23 cellular contexts compared by ENCODE assay signal in the genomic region with DNA sequence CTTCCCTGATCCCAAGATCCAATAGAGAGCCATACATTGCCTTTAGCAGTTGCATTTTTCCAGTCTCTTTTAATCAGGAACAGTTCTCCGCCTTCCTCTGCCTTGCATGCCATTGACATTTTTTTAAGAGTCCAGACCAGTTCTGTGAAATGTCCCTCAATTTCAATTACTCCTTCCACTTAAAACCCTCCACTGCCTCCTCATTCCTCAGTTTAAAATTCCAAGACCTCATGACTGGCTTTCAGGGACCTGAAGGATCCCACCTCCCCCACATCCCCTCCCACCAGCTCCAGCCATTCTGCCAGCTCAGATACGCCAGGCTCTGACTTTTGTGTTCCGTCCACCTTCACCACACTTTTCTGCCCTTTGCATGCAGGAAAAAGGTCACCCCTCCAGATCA. TPM values are rescaled to one million over a fixed set of nuclear protein-coding genes. Genes with fewer than 3 reads are reported as not detected.
DNase-seq lines count a peak whose midpoint lies in the region; ATAC-seq, FAIRE-seq and TF ChIP-seq lines count a peak whose summit lies in the region.
"Had no signal": no experiment of that assay in that cellular context is flagged by ENCODE, and none has a peak within 500 bp of the region (broad histone marks: within the 10 kb centered on the region; RNA-seq: fewer than 3 reads in every experiment).

No MANE protein-coding gene starts in this region.

- no peak for TF ChIP-seq EP300 in HepG2 (IDR thresholded peaks at IDR 0.05; ENCODE audit: low read depth in 2 of 2, low read length in 2 of 2)
- no peak for TF ChIP-seq EP300 in HepG2 (CRISPR knock-in tag; IDR thresholded peaks at IDR 0.05; ENCODE audit: borderline replicate concordance)
- no peak for TF ChIP-seq EP300 in esophagus muscularis mucosa (IDR thresholded peaks at IDR 0.05)

- no peaks in the 10 kb centered on the region for H3K9me3 ChIP-seq in HepG2 (ENCODE audit: low read length)
- H3K9me3 ChIP-seq in right lobe of liver: no peaks in the 10 kb centered on the region
- H3K9me3 ChIP-seq in esophagus muscularis mucosa: no peaks in the 10 kb centered on the region
- no peaks in the 10 kb centered on the region for H3K9me3 ChIP-seq in neural progenitor cell (ENCODE audit: low read depth)
- H3K9me3 ChIP-seq in uterus: no peaks in the 10 kb centered on the region
- H3K9me3 ChIP-seq in right atrium auricular region: no peaks in the 10 kb centered on the region
- H3K9me3 ChIP-seq: A549, adrenal gland, psoas muscle had no signal

- in situ Hi-C loops in HepG2 (cut with HindIII; ENCODE audit: extremely low pct_ligation_motif_present, low pct_unique_long_range_greater_than_20kb): no loop called here

- H3K9ac ChIP-seq in HepG2 (ENCODE audit: insufficient read depth, low read depth, low read length) (no peak overlapping the region), neural progenitor cell (no peak overlapping the region)

- H3K4me1 Mint-ChIP-seq in neural progenitor cell: peaks cover 34% of the 10 kb centered on the region

- intact Hi-C loops in HepG2 (cut with micrococcal nuclease; ENCODE audit: unreplicated experiment): no loop called here
- intact Hi-C loops in right lobe of liver (cut with DNase I): no loop called here
- intact Hi-C loops in esophagus muscularis mucosa (cut with DNase I): no loop called here
- intact Hi-C loops in uterus (cut with DNase I; ENCODE audit: low total_unique reads): no loop called here

- H3K79me2 ChIP-seq in HepG2 (ENCODE audit: insufficient read depth, low read length) (peaks cover 72% of the 10 kb centered on the region), neural progenitor cell (ENCODE audit: low read depth) (peaks cover 32% of the 10 kb centered on the region)

- CTCF ChIA-PET in HepG2 (lab: Yijun Ruan, JAX; ENCODE audit: low intra/inter-chr PET ratio, low total read pairs): no interaction called here

- DNase-seq in HepG2 (ENCODE audit: low spot score): no peak
- no peak for DNase-seq in right lobe of liver
- no peak for DNase-seq in esophagus muscularis mucosa (ENCODE audit: extremely low spot score)
- peak; percentile 29 for DNase-seq in neural progenitor cell (ENCODE audit: low spot score)
- DNase-seq in uterus: peak; percentile 61 to 62
- no peak for DNase-seq in right atrium auricular region (ENCODE audit: low spot score)
- DNase-seq: adrenal gland; MV-4-11; NCI-H2029 treated with DMSO at 0.1 percent for 48 hours; NCI-H510A treated with DMSO at 0.1 percent for 48 hours; psoas muscle; SHP77; stimulated activated CD4-positive, alpha-beta T cell treated with anti-CD3 and anti-CD28 coated beads, Interleukin-15, amount 100 ng/mL, for 24 hours; stimulated activated naive B cell treated with anti-CD40 and anti-IgM and Interleukin-4, amounts not matched to agents 10 μg/mL and 1 μg/mL and 100 μg/mL, for 72 hours had no signal

- H3K27me3 ChIP-seq in HepG2 (ENCODE audit: control insufficient read depth in 1 of 2, insufficient read depth in 2 of 2, low read length in 2 of 2) (no peaks in the 10 kb centered on the region), right lobe of liver (no peaks in the 10 kb centered on the region), esophagus muscularis mucosa (no peaks in the 10 kb centered on the region), neural progenitor cell (peaks cover 46% of the 10 kb centered on the region), uterus (no peaks in the 10 kb centered on the region), right atrium auricular region (no peaks in the 10 kb centered on the region)
- H3K27me3 ChIP-seq: adrenal gland had no signal

- POLR2A ChIA-PET in HepG2 (lab: Yijun Ruan, JAX): no interaction called here

- TF ChIP-seq POLR2A in HepG2 (IDR thresholded peaks at IDR 0.05; ENCODE audit: insufficient read depth in 1 of 2, low read depth in 2 of 2, low read length in 2 of 2) (no peak), right lobe of liver (IDR thresholded peaks at IDR 0.05) (no peak), esophagus muscularis mucosa (IDR thresholded peaks at IDR 0.05; ENCODE audit: low read depth) (no peak), uterus (IDR thresholded peaks at IDR 0.05) (no peak)

- H2AFZ ChIP-seq in HepG2 (ENCODE audit: low read length) (no peak overlapping the region), neural progenitor cell (replicated peaks) (no peak overlapping the region)

- H3K9me3 Mint-ChIP-seq in neural progenitor cell: peaks cover 12% of the 10 kb centered on the region
- H3K9me3 Mint-ChIP-seq: activated T-helper 2 cell treated with anti-CD3 and anti-CD28 coated beads, Interferon-gamma antibody, Interleukin-2, Interleukin-4, amounts not matched to agents 10 μg/mL and 5 μg/mL and 100 μg/mL, durations not matched to agents 14 hours and 24 hours and 36 hours; stimulated activated naive B cell treated with anti-CD40 and anti-IgM and Interleukin-4, amounts not matched to agents 10 μg/mL and 1 μg/mL and 100 μg/mL, for 72 hours; T-helper 2 cell treated with Interferon-gamma antibody and Interleukin-4, amounts not matched to agents 5 μg/mL and 100 μg/mL, for 36 hours had no signal

- no peak overlapping the region for H3K4me3 ChIP-seq in HepG2 (replicated peaks in 1 of 3; ENCODE audit: insufficient read depth in 1 of 3, low read depth in 2 of 3, low read length in 3 of 3)
- no peak overlapping the region for H3K4me3 ChIP-seq in right lobe of liver
- no peak overlapping the region for H3K4me3 ChIP-seq in esophagus muscularis mucosa
- H3K4me3 ChIP-seq in neural progenitor cell: no peak overlapping the region
- no peak overlapping the region for H3K4me3 ChIP-seq in uterus
- no peak overlapping the region for H3K4me3 ChIP-seq in right atrium auricular region
- H3K4me3 ChIP-seq: A549, adrenal gland, psoas muscle had no signal

- peaks cover 36% of the 10 kb centered on the region for H3F3A ChIP-seq in neural progenitor cell (ENCODE audit: low read depth)

- H3K36me3 ChIP-seq in HepG2 (replicated peaks in 1 of 2; ENCODE audit: control insufficient read depth in 1 of 2, insufficient read depth in 2 of 2, low read length in 2 of 2): peaks cover 0 to 19% of the 10 kb centered on the region in 2 experiments; a peak in 3 of 5 replicates
- H3K36me3 ChIP-seq in right lobe of liver: no peaks in the 10 kb centered on the region
- H3K36me3 ChIP-seq in esophagus muscularis mucosa: peaks cover 0 to 8% (median 2%) of the 10 kb centered on the region in 4 donors
- no peaks in the 10 kb centered on the region for H3K36me3 ChIP-seq in neural progenitor cell
- no peaks in the 10 kb centered on the region for H3K36me3 ChIP-seq in uterus
- H3K36me3 ChIP-seq in right atrium auricular region: no peaks in the 10 kb centered on the region
- H3K36me3 ChIP-seq: adrenal gland had no signal

- H3K4me1 ChIP-seq in HepG2 (ENCODE audit: insufficient read depth, low read length): peaks cover 60% of the 10 kb centered on the region
- H3K4me1 ChIP-seq in right lobe of liver: peaks cover 0 to 21% (median 9%) of the 10 kb centered on the region in 4 donors
- H3K4me1 ChIP-seq in esophagus muscularis mucosa: peaks cover 27 to 89% (median 84%) of the 10 kb centered on the region in 4 donors
- peaks cover 21% of the 10 kb centered on the region for H3K4me1 ChIP-seq in neural progenitor cell
- peaks cover 4 to 18% of the 10 kb centered on the region in 2 donors for H3K4me1 ChIP-seq in uterus
- peaks cover 0 to 36% of the 10 kb centered on the region in 2 donors for H3K4me1 ChIP-seq in right atrium auricular region

- FAIRE-seq in HepG2 (lab: Jason Lieb, UNC): no peak
- FAIRE-seq: A549, GM18507 had no signal

- no peak for TF ChIP-seq CTCF in HepG2 (CRISPR knock-in tag; IDR thresholded peaks at IDR 0.05)
- no peak for TF ChIP-seq CTCF in right lobe of liver (IDR thresholded peaks at IDR 0.05)
- no peak for TF ChIP-seq CTCF in esophagus muscularis mucosa (IDR thresholded peaks at IDR 0.05)
- TF ChIP-seq CTCF in neural progenitor cell (IDR thresholded peaks at IDR 0.05): no peak
- no peak for TF ChIP-seq CTCF in uterus (IDR thresholded peaks at IDR 0.05)
- TF ChIP-seq CTCF in right atrium auricular region (IDR thresholded peaks at IDR 0.05): no peak

- WGBS in HepG2 (ENCODE audit: low lambda C conversion rate): 94% methylated on average over 3 of the region's 3 CpGs
- whole genome bisulfite sequencing in right lobe of liver (ENCODE audit: insufficient coverage, low coverage, low lambda C conversion rate, missing lambda C conversion rate): 91% methylated on average over 3 of the region's 3 CpGs
- 52% methylated on average over 3 of the region's 3 CpGs for WGBS in esophagus muscularis mucosa

- H3K27me3 Mint-ChIP-seq in neural progenitor cell (ENCODE audit: insufficient read depth, low read depth): peaks cover 13% of the 10 kb centered on the region

- peak overlapping the region; percentile 20 for H3K4me3 Mint-ChIP-seq in neural progenitor cell
- H3K4me3 Mint-ChIP-seq: stimulated activated naive B cell treated with anti-CD40 and anti-IgM and Interleukin-4, amounts not matched to agents 10 μg/mL and 1 μg/mL and 100 μg/mL, for 72 hours; T-helper 2 cell treated with Interferon-gamma antibody and Interleukin-4, amounts not matched to agents 5 μg/mL and 100 μg/mL, for 36 hours had no signal

- no peak for ATAC-seq in HepG2
- ATAC-seq in right lobe of liver: no peak
- ATAC-seq in GM21360 (IDR thresholded peaks at IDR 0.05; ENCODE audit: unreplicated experiment): no peak
- no peak for ATAC-seq in HG03571 (IDR thresholded peaks at IDR 0.05; ENCODE audit: unreplicated experiment)
- ATAC-seq: A549; activated CD4-positive, CD25-positive, alpha-beta regulatory T cell treated with anti-CD3 and anti-CD28 coated beads, Interleukin-2, amount 50 U/mL, for 24 hours; left lobe of liver; psoas muscle; stimulated activated naive B cell treated with anti-CD40 and anti-IgM and Interleukin-4, amounts not matched to agents 10 μg/mL and 1 μg/mL and 100 μg/mL, for 72 hours had no signal

- H3K27ac ChIP-seq in HepG2 (ENCODE audit: extremely low read length, insufficient read depth, low read length) (no peak overlapping the region), right lobe of liver (no peak overlapping the region), esophagus muscularis mucosa (replicated peaks in 1 of 4) (peak overlapping the region; percentile 96 to 100 (median 100)), neural progenitor cell (no peak overlapping the region), uterus (peak overlapping the region; percentile 55 to 99), right atrium auricular region (no peak overlapping the region)
- H3K27ac ChIP-seq: A549, adrenal gland, C4-2B, psoas muscle had no signal

- H3K4me2 ChIP-seq in HepG2 (ENCODE audit: low read depth, low read length): no peak overlapping the region
- H3K4me2 ChIP-seq in neural progenitor cell: no peak overlapping the region
- H3K4me2 ChIP-seq: A549 had no signal

- TF ChIP-seq RAD21 in HepG2 (CRISPR knock-in tag; IDR thresholded peaks at IDR 0.05): no peak

- H3K36me3 Mint-ChIP-seq in neural progenitor cell: peaks cover 29% of the 10 kb centered on the region
- H3K36me3 Mint-ChIP-seq: stimulated activated naive B cell treated with anti-CD40 and anti-IgM and Interleukin-4, amounts not matched to agents 10 μg/mL and 1 μg/mL and 100 μg/mL, for 72 hours had no signal

- H3K27ac Mint-ChIP-seq in neural progenitor cell: peak overlapping the region; percentile 21
- H3K27ac Mint-ChIP-seq: activated T-helper 2 cell treated with anti-CD3 and anti-CD28 coated beads, Interferon-gamma antibody, Interleukin-2, Interleukin-4, amounts not matched to agents 10 μg/mL and 5 μg/mL and 100 μg/mL, durations not matched to agents 14 hours and 24 hours and 36 hours; stimulated activated naive B cell treated with anti-CD40 and anti-IgM and Interleukin-4, amounts not matched to agents 10 μg/mL and 1 μg/mL and 100 μg/mL, for 72 hours; T-helper 2 cell treated with Interferon-gamma antibody and Interleukin-4, amounts not matched to agents 5 μg/mL and 100 μg/mL, for 36 hours had no signal

- no TSS peak for BruUV-seq in HepG2 (replicated peaks; lab: Mats Ljungman, UMichigan)

- H4K20me1 ChIP-seq in HepG2 (ENCODE audit: insufficient read depth, low read length) (peaks cover 83% of the 10 kb centered on the region), neural progenitor cell (ENCODE audit: low read depth) (peaks cover 87% of the 10 kb centered on the region)

RNA-seq across cellular contexts. Expression of a gene that starts 8.8 kb away (rescaled TPM):
- total RNA-seq in HepG2 (2016; rRNA removed; fragmentation: Illumina TruSeq; extraction: Trizol) (12.8 and 17.4 TPM in 2 replicates), right lobe of liver (10 to 100 TPM; 27.0 to 36.9 (median 30.5) TPM), esophagus muscularis mucosa (100 to 1,000 TPM; 101 to 277 (median 166) TPM), neural progenitor cell (ENCODE audit: low replicate concordance) (16.1 and 27.2 TPM in 2 replicates), uterus (100 to 1,000 TPM in 1 of 4 donors, 10 to 100 TPM in 3; 28.2 to 179 (median 62.1) TPM), right atrium auricular region (10 to 100 TPM; 32.0 to 53.6 TPM)
- 4.9 and 7.1 TPM in 2 replicates for total RNA-seq in HepG2 (2016; cell fraction: cytosol; rRNA removed; fragmentation: Illumina TruSeq; extraction: Trizol; ENCODE audit: low read depth)
- total RNA-seq in HepG2 (2016; cell fraction: insoluble cytoplasmic fraction; rRNA removed; fragmentation: Illumina TruSeq; extraction: Trizol): 12.8 and 21.5 TPM in 2 replicates
- total RNA-seq in HepG2 (2016; cell fraction: membrane; rRNA removed; fragmentation: Illumina TruSeq; extraction: Trizol): 4.9 and 5.6 TPM in 2 replicates
- total RNA-seq in HepG2 (2016; cell fraction: nucleus; rRNA removed; fragmentation: Illumina TruSeq; extraction: Trizol): 28.3 and 34.0 TPM in 2 replicates
- 10.9 and 11.7 TPM in 2 replicates for polyA plus RNA-seq in HepG2 (2011; rRNA removed)
- polyA plus RNA-seq in HepG2 (2011; cell fraction: cytosol; rRNA removed): 8.6 and 11.8 TPM in 2 replicates
- 65.7 and 102 TPM in 2 replicates for polyA plus RNA-seq in HepG2 (2011; cell fraction: nucleus; rRNA removed)
- polyA plus RNA-seq in HepG2 (2012): 40.6 and 53.7 TPM in 2 replicates
- polyA plus RNA-seq in HepG2 (2016; cell fraction: cytosol; fragmentation: Illumina TruSeq; extraction: Trizol; ENCODE audit: low read depth): 0.71 and 1.3 TPM in 2 replicates
- polyA plus RNA-seq in HepG2 (2016; cell fraction: insoluble cytoplasmic fraction; fragmentation: Illumina TruSeq; extraction: Trizol; ENCODE audit: low read depth): 16.6 and 19.8 TPM in 2 replicates
- polyA plus RNA-seq in HepG2 (2016; cell fraction: membrane; fragmentation: Illumina TruSeq; extraction: Trizol; ENCODE audit: low read depth): 0.82 and 1.2 TPM in 2 replicates
- 58.8 and 59.2 TPM in 2 replicates for polyA plus RNA-seq in HepG2 (2016; cell fraction: nucleus; fragmentation: Illumina TruSeq; extraction: Trizol; ENCODE audit: insufficient read depth, low read depth)
- 11.2 and 51.4 TPM in 2 replicates for polyA minus RNA-seq in HepG2 (2011; rRNA and poly(A)+ RNA removed; ENCODE audit: low replicate concordance)
- 44.7 and 49.3 TPM in 2 replicates for polyA minus RNA-seq in HepG2 (2011; cell fraction: cytosol; rRNA and poly(A)+ RNA removed)
- 49.2 and 54.8 TPM in 2 replicates for polyA minus RNA-seq in HepG2 (2011; cell fraction: nucleus; rRNA and poly(A)+ RNA removed)

Comparison
In these comparisons a context has a peak if more than half of its experiments do, and no peak if none do; other contexts are left out.
1. DNase-seq: peak in neural progenitor cell (single experiment) and uterus (2 of 2); none in HepG2 (single experiment), right lobe of liver (0 of 3), esophagus muscularis mucosa (single experiment) and right atrium auricular region (single experiment).
2. H3K27ac ChIP-seq: peak in esophagus muscularis mucosa (4 of 4) and uterus (2 of 2); none in HepG2 (single experiment), right lobe of liver (0 of 3), neural progenitor cell (single experiment) and right atrium auricular region (0 of 2).